In the genomic region with DNA sequence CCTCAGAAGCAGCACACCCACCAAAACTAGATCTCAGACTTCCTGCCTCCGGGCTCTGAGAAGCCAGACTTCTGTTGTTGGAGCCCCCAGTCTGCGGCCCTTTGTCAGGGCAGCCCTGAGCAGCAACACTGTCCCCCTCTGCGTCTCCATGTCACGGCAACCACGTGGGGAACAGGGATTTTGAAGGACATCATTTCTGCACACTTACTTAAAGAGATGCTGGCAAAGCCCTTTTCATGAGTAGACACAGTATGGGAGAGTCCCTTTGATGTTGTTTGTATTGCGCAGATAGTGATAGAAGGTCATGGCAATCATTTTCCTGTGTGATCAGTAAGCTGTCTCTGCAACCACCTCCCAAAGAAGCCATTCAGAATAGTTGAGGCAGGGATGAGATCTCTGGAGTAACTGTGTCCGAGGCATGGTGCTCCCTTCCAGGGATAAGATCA, we compare ENCODE assay signal across 1 cellular context.
TF ChIP-seq lines count a peak whose summit lies in the region.

No MANE protein-coding gene starts in this region.

TF ChIP-seq in HepG2, 621 proteins besides CTCF, POLR2A, EP300 and RAD21 (continued from another document and continues in another):
- TF ChIP-seq GATAD2A (CRISPR knock-in tag; IDR thresholded peaks at IDR 0.05) (peak; percentile 90), DMAP1 (CRISPR knock-in tag; IDR thresholded peaks at IDR 0.05) (peak; percentile 45; the same call in 1 of the 2 replicates), RAD51 (IDR thresholded peaks at IDR 0.05; ENCODE audit: borderline replicate concordance) (no peak), FOXP1 (IDR thresholded peaks at IDR 0.05) (no peak), FOXP1 (CRISPR knock-in tag; IDR thresholded peaks at IDR 0.05) (peak; percentile 72), RNF2 (conservative IDR thresholded peaks at IDR 0.05; ENCODE audit: low read depth) (0 out of 2 replicates have a peak, but pooled peaks have one; percentile 15), MBNL3 (CRISPR knock-in tag; conservative IDR thresholded peaks at IDR 0.05) (no peak), ZNF382 (CRISPR knock-in tag; IDR thresholded peaks at IDR 0.05; ENCODE audit: borderline replicate concordance) (no peak), PITX1 (CRISPR knock-in tag; IDR thresholded peaks at IDR 0.05) (peak; percentile 61; the same call in 1 of the 2 replicates), ZNF615 (CRISPR knock-in tag; IDR thresholded peaks at IDR 0.05; ENCODE audit: borderline replicate concordance) (no peak), ZFP36 (IDR thresholded peaks at IDR 0.05; ENCODE audit: borderline replicate concordance, low read depth, low read length, partially characterized antibody) (no peak), ZNF775 (CRISPR knock-in tag; IDR thresholded peaks at IDR 0.05; ENCODE audit: borderline replicate concordance) (no peak), RBM22 (optimal IDR thresholded peaks at IDR 0.05; ENCODE audit: low read length) (no peak), STAG1 (CRISPR knock-in tag; IDR thresholded peaks at IDR 0.05) (no peak; the same call in 1 of the 2 replicates), BRCA1 (CRISPR knock-in tag; IDR thresholded peaks at IDR 0.05) (no peak), HNF4A (CRISPR knock-in tag; IDR thresholded peaks at IDR 0.05) (peak; percentile 66), WIZ (CRISPR knock-in tag; IDR thresholded peaks at IDR 0.05) (no peak), ZNF24 (IDR thresholded peaks at IDR 0.05) (no peak), SRY (CRISPR knock-in tag; IDR thresholded peaks at IDR 0.05) (no peak), RCOR2 (CRISPR knock-in tag; IDR thresholded peaks at IDR 0.05) (0 out of 2 replicates have a peak, but pooled peaks have one; percentile 19), ZNF296 (CRISPR knock-in tag; conservative IDR thresholded peaks at IDR 0.05) (no peak; the same call in 1 of the 2 replicates), PCBP2 (optimal IDR thresholded peaks at IDR 0.05; ENCODE audit: low read depth, low read length, poor library complexity, severe bottlenecking) (no peak), ZNF816 (CRISPR knock-in tag; IDR thresholded peaks at IDR 0.05; ENCODE audit: borderline replicate concordance) (no peak; the same call in 1 of the 2 replicates), IKZF1 (IDR thresholded peaks at IDR 0.05) (no peak), ZNF253 (CRISPR knock-in tag; IDR thresholded peaks at IDR 0.05; ENCODE audit: borderline replicate concordance) (no peak), KLF11 (CRISPR knock-in tag; IDR thresholded peaks at IDR 0.05) (no peak), BORCS8-MEF2B (CRISPR knock-in tag; IDR thresholded peaks at IDR 0.05) (0 out of 2 replicates have a peak, but pooled peaks have one; percentile 20), ZNF562 (CRISPR knock-in tag; IDR thresholded peaks at IDR 0.05; ENCODE audit: borderline replicate concordance) (no peak), NFE2 (CRISPR knock-in tag; IDR thresholded peaks at IDR 0.05) (no peak), ZNF792 (CRISPR knock-in tag; IDR thresholded peaks at IDR 0.05) (peak; percentile 67; the same call in 1 of the 2 replicates), CHD4 (IDR thresholded peaks at IDR 0.05; ENCODE audit: borderline replicate concordance, low read length) (no peak), SKI (IDR thresholded peaks at IDR 0.05; ENCODE audit: partially characterized antibody) (peak; percentile 46)
- TF ChIP-seq, protein P1, sequence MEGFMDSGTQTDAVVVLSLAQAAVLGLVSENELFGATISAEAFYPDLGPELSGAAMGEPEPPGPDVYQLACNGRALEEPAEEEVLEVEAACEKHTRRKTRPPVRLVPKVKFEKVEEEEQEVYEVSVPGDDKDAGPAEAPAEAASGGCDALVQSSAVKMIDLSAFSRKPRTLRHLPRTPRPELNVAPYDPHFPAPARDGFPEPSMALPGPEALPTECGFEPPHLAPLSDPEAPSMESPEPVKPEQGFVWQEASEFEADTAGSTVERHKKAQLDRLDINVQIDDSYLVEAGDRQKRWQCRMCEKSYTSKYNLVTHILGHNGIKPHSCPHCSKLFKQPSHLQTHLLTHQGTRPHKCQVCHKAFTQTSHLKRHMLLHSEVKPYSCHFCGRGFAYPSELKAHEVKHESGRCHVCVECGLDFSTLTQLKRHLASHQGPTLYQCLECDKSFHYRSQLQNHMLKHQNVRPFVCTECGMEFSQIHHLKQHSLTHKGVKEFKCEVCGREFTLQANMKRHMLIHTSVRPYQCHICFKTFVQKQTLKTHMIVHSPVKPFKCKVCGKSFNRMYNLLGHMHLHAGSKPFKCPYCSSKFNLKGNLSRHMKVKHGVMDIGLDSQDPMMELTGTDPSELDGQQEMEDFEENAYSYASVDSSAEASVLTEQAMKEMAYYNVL (CRISPR knock-in tag; IDR thresholded peaks at IDR 0.05; ENCODE audit: borderline replicate concordance), result 0 out of 2 replicates have a peak, but pooled peaks have one; percentile 55
- TF ChIP-seq, protein P2, sequence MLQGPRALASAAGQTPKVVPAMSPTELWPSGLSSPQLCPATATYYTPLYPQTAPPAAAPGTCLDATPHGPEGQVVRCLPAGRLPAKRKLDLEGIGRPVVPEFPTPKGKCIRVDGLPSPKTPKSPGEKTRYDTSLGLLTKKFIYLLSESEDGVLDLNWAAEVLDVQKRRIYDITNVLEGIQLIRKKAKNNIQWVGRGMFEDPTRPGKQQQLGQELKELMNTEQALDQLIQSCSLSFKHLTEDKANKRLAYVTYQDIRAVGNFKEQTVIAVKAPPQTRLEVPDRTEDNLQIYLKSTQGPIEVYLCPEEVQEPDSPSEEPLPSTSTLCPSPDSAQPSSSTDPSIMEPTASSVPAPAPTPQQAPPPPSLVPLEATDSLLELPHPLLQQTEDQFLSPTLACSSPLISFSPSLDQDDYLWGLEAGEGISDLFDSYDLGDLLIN (CRISPR knock-in tag; IDR thresholded peaks at IDR 0.05; ENCODE audit: borderline replicate concordance), result no peak
- TF ChIP-seq, protein P3, sequence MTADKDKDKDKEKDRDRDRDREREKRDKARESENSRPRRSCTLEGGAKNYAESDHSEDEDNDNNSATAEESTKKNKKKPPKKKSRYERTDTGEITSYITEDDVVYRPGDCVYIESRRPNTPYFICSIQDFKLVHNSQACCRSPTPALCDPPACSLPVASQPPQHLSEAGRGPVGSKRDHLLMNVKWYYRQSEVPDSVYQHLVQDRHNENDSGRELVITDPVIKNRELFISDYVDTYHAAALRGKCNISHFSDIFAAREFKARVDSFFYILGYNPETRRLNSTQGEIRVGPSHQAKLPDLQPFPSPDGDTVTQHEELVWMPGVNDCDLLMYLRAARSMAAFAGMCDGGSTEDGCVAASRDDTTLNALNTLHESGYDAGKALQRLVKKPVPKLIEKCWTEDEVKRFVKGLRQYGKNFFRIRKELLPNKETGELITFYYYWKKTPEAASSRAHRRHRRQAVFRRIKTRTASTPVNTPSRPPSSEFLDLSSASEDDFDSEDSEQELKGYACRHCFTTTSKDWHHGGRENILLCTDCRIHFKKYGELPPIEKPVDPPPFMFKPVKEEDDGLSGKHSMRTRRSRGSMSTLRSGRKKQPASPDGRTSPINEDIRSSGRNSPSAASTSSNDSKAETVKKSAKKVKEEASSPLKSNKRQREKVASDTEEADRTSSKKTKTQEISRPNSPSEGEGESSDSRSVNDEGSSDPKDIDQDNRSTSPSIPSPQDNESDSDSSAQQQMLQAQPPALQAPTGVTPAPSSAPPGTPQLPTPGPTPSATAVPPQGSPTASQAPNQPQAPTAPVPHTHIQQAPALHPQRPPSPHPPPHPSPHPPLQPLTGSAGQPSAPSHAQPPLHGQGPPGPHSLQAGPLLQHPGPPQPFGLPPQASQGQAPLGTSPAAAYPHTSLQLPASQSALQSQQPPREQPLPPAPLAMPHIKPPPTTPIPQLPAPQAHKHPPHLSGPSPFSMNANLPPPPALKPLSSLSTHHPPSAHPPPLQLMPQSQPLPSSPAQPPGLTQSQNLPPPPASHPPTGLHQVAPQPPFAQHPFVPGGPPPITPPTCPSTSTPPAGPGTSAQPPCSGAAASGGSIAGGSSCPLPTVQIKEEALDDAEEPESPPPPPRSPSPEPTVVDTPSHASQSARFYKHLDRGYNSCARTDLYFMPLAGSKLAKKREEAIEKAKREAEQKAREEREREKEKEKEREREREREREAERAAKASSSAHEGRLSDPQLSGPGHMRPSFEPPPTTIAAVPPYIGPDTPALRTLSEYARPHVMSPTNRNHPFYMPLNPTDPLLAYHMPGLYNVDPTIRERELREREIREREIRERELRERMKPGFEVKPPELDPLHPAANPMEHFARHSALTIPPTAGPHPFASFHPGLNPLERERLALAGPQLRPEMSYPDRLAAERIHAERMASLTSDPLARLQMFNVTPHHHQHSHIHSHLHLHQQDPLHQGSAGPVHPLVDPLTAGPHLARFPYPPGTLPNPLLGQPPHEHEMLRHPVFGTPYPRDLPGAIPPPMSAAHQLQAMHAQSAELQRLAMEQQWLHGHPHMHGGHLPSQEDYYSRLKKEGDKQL (CRISPR knock-in tag; IDR thresholded peaks at IDR 0.05; ENCODE audit: low read depth), result peak; percentile 72; the same call in 1 of the 2 replicates
- TF ChIP-seq, protein P4, sequence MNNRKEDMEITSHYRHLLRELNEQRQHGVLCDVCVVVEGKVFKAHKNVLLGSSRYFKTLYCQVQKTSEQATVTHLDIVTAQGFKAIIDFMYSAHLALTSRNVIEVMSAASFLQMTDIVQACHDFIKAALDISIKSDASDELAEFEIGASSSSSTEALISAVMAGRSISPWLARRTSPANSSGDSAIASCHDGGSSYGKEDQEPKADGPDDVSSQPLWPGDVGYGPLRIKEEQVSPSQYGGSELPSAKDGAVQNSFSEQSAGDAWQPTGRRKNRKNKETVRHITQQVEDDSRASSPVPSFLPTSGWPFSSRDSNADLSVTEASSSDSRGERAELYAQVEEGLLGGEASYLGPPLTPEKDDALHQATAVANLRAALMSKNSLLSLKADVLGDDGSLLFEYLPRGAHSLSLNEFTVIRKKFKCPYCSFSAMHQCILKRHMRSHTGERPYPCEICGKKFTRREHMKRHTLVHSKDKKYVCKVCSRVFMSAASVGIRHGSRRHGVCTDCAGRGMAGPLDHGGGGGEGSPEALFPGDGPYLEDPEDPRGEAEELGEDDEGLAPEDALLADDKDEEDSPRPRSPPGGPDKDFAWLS (CRISPR knock-in tag; IDR thresholded peaks at IDR 0.05; ENCODE audit: borderline replicate concordance), result no peak
- TF ChIP-seq, protein P5, sequence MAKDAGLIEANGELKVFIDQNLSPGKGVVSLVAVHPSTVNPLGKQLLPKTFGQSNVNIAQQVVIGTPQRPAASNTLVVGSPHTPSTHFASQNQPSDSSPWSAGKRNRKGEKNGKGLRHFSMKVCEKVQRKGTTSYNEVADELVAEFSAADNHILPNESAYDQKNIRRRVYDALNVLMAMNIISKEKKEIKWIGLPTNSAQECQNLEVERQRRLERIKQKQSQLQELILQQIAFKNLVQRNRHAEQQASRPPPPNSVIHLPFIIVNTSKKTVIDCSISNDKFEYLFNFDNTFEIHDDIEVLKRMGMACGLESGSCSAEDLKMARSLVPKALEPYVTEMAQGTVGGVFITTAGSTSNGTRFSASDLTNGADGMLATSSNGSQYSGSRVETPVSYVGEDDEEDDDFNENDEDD (CRISPR knock-in tag; IDR thresholded peaks at IDR 0.05; ENCODE audit: borderline replicate concordance), result peak; percentile 62; the same call in 1 of the 2 replicates
- TF ChIP-seq, protein P6, sequence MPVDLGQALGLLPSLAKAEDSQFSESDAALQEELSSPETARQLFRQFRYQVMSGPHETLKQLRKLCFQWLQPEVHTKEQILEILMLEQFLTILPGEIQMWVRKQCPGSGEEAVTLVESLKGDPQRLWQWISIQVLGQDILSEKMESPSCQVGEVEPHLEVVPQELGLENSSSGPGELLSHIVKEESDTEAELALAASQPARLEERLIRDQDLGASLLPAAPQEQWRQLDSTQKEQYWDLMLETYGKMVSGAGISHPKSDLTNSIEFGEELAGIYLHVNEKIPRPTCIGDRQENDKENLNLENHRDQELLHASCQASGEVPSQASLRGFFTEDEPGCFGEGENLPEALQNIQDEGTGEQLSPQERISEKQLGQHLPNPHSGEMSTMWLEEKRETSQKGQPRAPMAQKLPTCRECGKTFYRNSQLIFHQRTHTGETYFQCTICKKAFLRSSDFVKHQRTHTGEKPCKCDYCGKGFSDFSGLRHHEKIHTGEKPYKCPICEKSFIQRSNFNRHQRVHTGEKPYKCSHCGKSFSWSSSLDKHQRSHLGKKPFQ (CRISPR knock-in tag; IDR thresholded peaks at IDR 0.05; ENCODE audit: insufficient replicate concordance), result no peak
- TF ChIP-seq, protein P7, sequence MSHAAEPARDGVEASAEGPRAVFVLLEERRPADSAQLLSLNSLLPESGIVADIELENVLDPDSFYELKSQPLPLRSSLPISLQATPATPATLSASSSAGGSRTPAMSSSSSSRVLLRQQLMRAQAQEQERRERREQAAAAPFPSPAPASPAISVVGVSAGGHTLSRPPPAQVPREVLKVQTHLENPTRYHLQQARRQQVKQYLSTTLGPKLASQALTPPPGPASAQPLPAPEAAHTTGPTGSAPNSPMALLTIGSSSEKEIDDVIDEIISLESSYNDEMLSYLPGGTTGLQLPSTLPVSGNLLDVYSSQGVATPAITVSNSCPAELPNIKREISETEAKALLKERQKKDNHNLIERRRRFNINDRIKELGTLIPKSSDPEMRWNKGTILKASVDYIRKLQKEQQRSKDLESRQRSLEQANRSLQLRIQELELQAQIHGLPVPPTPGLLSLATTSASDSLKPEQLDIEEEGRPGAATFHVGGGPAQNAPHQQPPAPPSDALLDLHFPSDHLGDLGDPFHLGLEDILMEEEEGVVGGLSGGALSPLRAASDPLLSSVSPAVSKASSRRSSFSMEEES (CRISPR knock-in tag; IDR thresholded peaks at IDR 0.05), result peak; percentile 44; the same call in 1 of the 2 replicates
- TF ChIP-seq, protein P8, sequence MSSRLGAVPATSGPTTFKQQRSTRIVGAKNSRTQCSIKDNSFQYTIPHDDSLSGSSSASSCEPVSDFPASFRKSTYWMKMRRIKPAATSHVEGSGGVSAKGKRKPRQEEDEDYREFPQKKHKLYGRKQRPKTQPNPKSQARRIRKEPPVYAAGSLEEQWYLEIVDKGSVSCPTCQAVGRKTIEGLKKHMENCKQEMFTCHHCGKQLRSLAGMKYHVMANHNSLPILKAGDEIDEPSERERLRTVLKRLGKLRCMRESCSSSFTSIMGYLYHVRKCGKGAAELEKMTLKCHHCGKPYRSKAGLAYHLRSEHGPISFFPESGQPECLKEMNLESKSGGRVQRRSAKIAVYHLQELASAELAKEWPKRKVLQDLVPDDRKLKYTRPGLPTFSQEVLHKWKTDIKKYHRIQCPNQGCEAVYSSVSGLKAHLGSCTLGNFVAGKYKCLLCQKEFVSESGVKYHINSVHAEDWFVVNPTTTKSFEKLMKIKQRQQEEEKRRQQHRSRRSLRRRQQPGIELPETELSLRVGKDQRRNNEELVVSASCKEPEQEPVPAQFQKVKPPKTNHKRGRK (CRISPR knock-in tag; IDR thresholded peaks at IDR 0.05), result no peak
- TF ChIP-seq, protein P9, sequence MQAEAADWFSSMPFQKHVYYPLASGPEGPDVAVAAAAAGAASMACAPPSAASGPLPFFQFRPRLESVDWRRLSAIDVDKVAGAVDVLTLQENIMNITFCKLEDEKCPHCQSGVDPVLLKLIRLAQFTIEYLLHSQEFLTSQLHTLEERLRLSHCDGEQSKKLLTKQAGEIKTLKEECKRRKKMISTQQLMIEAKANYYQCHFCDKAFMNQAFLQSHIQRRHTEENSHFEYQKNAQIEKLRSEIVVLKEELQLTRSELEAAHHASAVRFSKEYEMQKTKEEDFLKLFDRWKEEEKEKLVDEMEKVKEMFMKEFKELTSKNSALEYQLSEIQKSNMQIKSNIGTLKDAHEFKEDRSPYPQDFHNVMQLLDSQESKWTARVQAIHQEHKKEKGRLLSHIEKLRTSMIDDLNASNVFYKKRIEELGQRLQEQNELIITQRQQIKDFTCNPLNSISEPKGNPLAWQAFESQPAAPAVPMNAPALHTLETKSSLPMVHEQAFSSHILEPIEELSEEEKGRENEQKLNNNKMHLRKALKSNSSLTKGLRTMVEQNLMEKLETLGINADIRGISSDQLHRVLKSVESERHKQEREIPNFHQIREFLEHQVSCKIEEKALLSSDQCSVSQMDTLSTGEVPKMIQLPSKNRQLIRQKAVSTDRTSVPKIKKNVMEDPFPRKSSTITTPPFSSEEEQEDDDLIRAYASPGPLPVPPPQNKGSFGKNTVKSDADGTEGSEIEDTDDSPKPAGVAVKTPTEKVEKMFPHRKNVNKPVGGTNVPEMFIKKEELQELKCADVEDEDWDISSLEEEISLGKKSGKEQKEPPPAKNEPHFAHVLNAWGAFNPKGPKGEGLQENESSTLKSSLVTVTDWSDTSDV (CRISPR knock-in tag; IDR thresholded peaks at IDR 0.05), result no peak
